In genomic region chr3:136947477-136947876, GRCh38 we compare ENCODE assay signal across 27 cellular contexts. TPM values are rescaled to one million over a fixed set of nuclear protein-coding genes. Genes with fewer than 3 reads are reported as not detected.
DNase-seq lines count a peak whose midpoint lies in the region; ATAC-seq, FAIRE-seq and TF ChIP-seq lines count a peak whose summit lies in the region.
"Had no signal": no experiment of that assay in that cellular context is flagged by ENCODE, and none has a peak within 500 bp of the region (broad histone marks: within the 10 kb centered on the region; RNA-seq: fewer than 3 reads in every experiment).

No MANE protein-coding gene starts in this region.

- H3K23ac ChIP-seq in mesendoderm (ENCODE audit: low read length): no peak overlapping the region

- no peak overlapping the region for H4K8ac ChIP-seq in mesendoderm (ENCODE audit: low read depth, low read length)

- DNase-seq in A549 (ENCODE audit: low read depth in 1 of 2, low spot score in 1 of 2): no peak
- no peak for DNase-seq in Calu3
- no peak for DNase-seq in PC-9
- no peak for DNase-seq in endodermal cell
- DNase-seq in NCI-H2171 treated with DMSO at 0.1 percent for 48 hours (lab: John Stamatoyannopoulos, UW): no peak
- DNase-seq in mesendoderm: no peak
- no peak for DNase-seq in NCI-H345 (lab: John Stamatoyannopoulos, UW)
- DNase-seq: activated CD4-positive, alpha-beta T cell treated with anti-CD3 and anti-CD28 coated beads, Interleukin-2, amount 10 ng/mL, durations not matched to agents 7 days and 5 days; activated gamma-delta T cell; cortex of kidney; DMS79; effector memory CD4-positive, alpha-beta T cell; erythroblast; GDM1; glutamatergic neuron; mesenchymal stem cell; NCI-H1105 treated with DMSO at 0.1 percent for 48 hours; NCI-H187 treated with DMSO at 0.1 percent for 48 hours; NCI-H524 treated with DMSO at 0.1 percent for 48 hours; SJCRH30; testis had no signal

- 47% methylated on average over 2 of the region's 2 CpGs for WGBS in A549 (ENCODE audit: missing lambda C conversion rate)
- WGBS in endodermal cell (ENCODE audit: insufficient coverage in 1 of 2, insufficient read length in 1 of 2), 2 experiments: 0% methylated on average over 1 of the region's 2 CpGs
- WGBS in mesendoderm (ENCODE audit: extremely low coverage, insufficient coverage, low lambda C conversion rate): no CpG with 5 or more reads among the region's 2 CpGs

- no peak overlapping the region for H2BK5ac ChIP-seq in mesendoderm (ENCODE audit: low read length)

- FAIRE-seq in A549 (lab: Jason Lieb, UNC): no peak
- FAIRE-seq: H1, RCC 7860 had no signal

- H3K4me2 ChIP-seq in A549 (peak overlapping the region; percentile 23; the same call in 1 of the 3 replicates), PC-9 (no peak overlapping the region), mesendoderm (ENCODE audit: low read length) (no peak overlapping the region)
- H3K4me2 ChIP-seq: BLaER1 had no signal

- H3K18ac ChIP-seq in mesendoderm (ENCODE audit: low read length): no peak overlapping the region

- H3K36me3 Mint-ChIP-seq in Calu3 (ENCODE audit: insufficient read depth, unreplicated experiment) (peaks cover 13% of the 10 kb centered on the region), endodermal cell (ENCODE audit: low read depth) (peaks cover 11% of the 10 kb centered on the region)

- ATAC-seq in A549: no peak

- H4K5ac ChIP-seq in mesendoderm (ENCODE audit: low read length): no peak overlapping the region

- BruUV-seq in Calu3 (replicated peaks; lab: Mats Ljungman, UMichigan) (no TSS peak), PC-9 (replicated peaks; lab: Mats Ljungman, UMichigan) (no TSS peak)

- TF ChIP-seq RAD21 in A549 (conservative IDR thresholded peaks at IDR 0.05 in 1 of 2, IDR thresholded peaks at IDR 0.05 in 1 of 2): no peak

- H3K4me1 Mint-ChIP-seq in Calu3 (ENCODE audit: low read depth, unreplicated experiment) (peaks cover 37% of the 10 kb centered on the region), endodermal cell (peaks cover 36% of the 10 kb centered on the region)

- no peak overlapping the region for H3K27ac ChIP-seq in A549
- 0 out of 2 replicates have a peak overlapping the region, but pooled peaks have one; percentile 25 for H3K27ac ChIP-seq in PC-9
- H3K27ac ChIP-seq in endodermal cell (ENCODE audit: low read depth, low read length): no peak overlapping the region
- no peak overlapping the region for H3K27ac ChIP-seq in mesendoderm (ENCODE audit: low read depth, low read length)
- H3K27ac ChIP-seq: BLaER1, parathyroid adenoma, SJCRH30, skin epidermis, testis had no signal

- no peak overlapping the region for H2AFZ ChIP-seq in PC-9
- H2AFZ ChIP-seq: parathyroid adenoma had no signal

- no peak overlapping the region for H2BK15ac ChIP-seq in mesendoderm (replicated peaks; ENCODE audit: low read depth)

- no peak overlapping the region for H2BK120ac ChIP-seq in mesendoderm (ENCODE audit: low read depth, low read length)

- no peaks in the 10 kb centered on the region for H3K9me3 ChIP-seq in A549
- no peaks in the 10 kb centered on the region for H3K9me3 ChIP-seq in PC-9 (ENCODE audit: insufficient read depth, low read depth)
- peaks cover 8% of the 10 kb centered on the region for H3K9me3 ChIP-seq in endodermal cell (ENCODE audit: control insufficient read depth, low read length)
- H3K9me3 ChIP-seq: SJCRH30, testis had no signal

- H3K4ac ChIP-seq in mesendoderm (ENCODE audit: low read depth, low read length): no peak overlapping the region

- peak overlapping the region; percentile 48 for H3K27ac Mint-ChIP-seq in Calu3 (ENCODE audit: unreplicated experiment)
- H3K27ac Mint-ChIP-seq in endodermal cell: peak overlapping the region; percentile 62
- H3K27ac Mint-ChIP-seq: activated CD4-positive, alpha-beta T cell treated with anti-CD3 and anti-CD28 coated beads, Interleukin-2, amount 10 ng/mL, durations not matched to agents 7 days and 5 days; stimulated activated naive CD8-positive, alpha-beta T cell treated with anti-CD3 and anti-CD28 coated beads, Interleukin-15, Interleukin-2, amounts not matched to agents 100 ng/mL and 50 ng/mL, for 24 hours had no signal

- H3K79me1 ChIP-seq in mesendoderm (ENCODE audit: low read length): peaks cover 5% of the 10 kb centered on the region

- peaks cover 6% of the 10 kb centered on the region for H3F3A ChIP-seq in PC-9 (ENCODE audit: insufficient read depth, low read depth)

- CTCF ChIA-PET in A549 (lab: Yijun Ruan, JAX) (interaction anchor here (1.3 to 4.1 kb wide), 2 partner anchors 13 to 66 kb away, joined by 4 to 19 read pairs; no protein-coding TSS in a partner anchor), Calu3 (lab: Charles Lee) (interaction anchor here (0.7 kb wide), 1 partner anchor 1312 kb away, joined by 4 read pairs; no protein-coding TSS in a partner anchor), PC-9 (lab: Charles Lee) (interaction anchor here (0.6 to 1.3 kb wide), 3 partner anchors 9 to 66 kb away, joined by 4 to 7 read pairs (median 5); no protein-coding TSS in a partner anchor)

- H3K9me2 ChIP-seq in PC-9 (ENCODE audit: insufficient read depth): no peaks in the 10 kb centered on the region

- peaks cover 29% of the 10 kb centered on the region for H3K4me1 ChIP-seq in A549
- H3K4me1 ChIP-seq in PC-9 (replicated peaks; ENCODE audit: insufficient read depth): peaks cover 9% of the 10 kb centered on the region
- H3K4me1 ChIP-seq in endodermal cell (ENCODE audit: control insufficient read depth, insufficient read depth, low read length): peaks cover 4% of the 10 kb centered on the region
- H3K4me1 ChIP-seq in mesendoderm (ENCODE audit: control insufficient read depth, low read depth, low read length): peaks cover 5% of the 10 kb centered on the region
- H3K4me1 ChIP-seq: BLaER1, parathyroid adenoma, SJCRH30 had no signal

- H3K9me3 Mint-ChIP-seq in Calu3 (ENCODE audit: low read depth, unreplicated experiment) (no peaks in the 10 kb centered on the region), endodermal cell (no peaks in the 10 kb centered on the region)
- H3K9me3 Mint-ChIP-seq: activated CD4-positive, alpha-beta T cell treated with anti-CD3 and anti-CD28 coated beads, Interleukin-2, amount 10 ng/mL, durations not matched to agents 7 days and 5 days; stimulated activated naive CD8-positive, alpha-beta T cell treated with anti-CD3 and anti-CD28 coated beads, Interleukin-15, Interleukin-2, amounts not matched to agents 100 ng/mL and 50 ng/mL, for 24 hours had no signal

- H3K4me3 ChIP-seq in A549: no peak overlapping the region
- no peak overlapping the region for H3K4me3 ChIP-seq in PC-9
- H3K4me3 ChIP-seq in endodermal cell (ENCODE audit: low read length): no peak overlapping the region
- H3K4me3 ChIP-seq in mesendoderm (ENCODE audit: low read length): no peak overlapping the region
- H3K4me3 ChIP-seq: BLaER1, SJCRH30, skin epidermis, testis had no signal

- no peaks in the 10 kb centered on the region for H3K27me3 Mint-ChIP-seq in Calu3 (ENCODE audit: unreplicated experiment)
- H3K27me3 Mint-ChIP-seq in endodermal cell (ENCODE audit: insufficient read depth): no peaks in the 10 kb centered on the region
- H3K27me3 Mint-ChIP-seq: activated CD4-positive, alpha-beta T cell treated with anti-CD3 and anti-CD28 coated beads, Interleukin-2, amount 10 ng/mL, durations not matched to agents 7 days and 5 days; stimulated activated naive CD8-positive, alpha-beta T cell treated with anti-CD3 and anti-CD28 coated beads, Interleukin-15, Interleukin-2, amounts not matched to agents 100 ng/mL and 50 ng/mL, for 24 hours had no signal

- H3K79me2 ChIP-seq in PC-9 (ENCODE audit: low read depth) (peaks cover 12% of the 10 kb centered on the region), mesendoderm (ENCODE audit: control insufficient read depth, insufficient read depth, low read length) (peaks cover 3% of the 10 kb centered on the region)
- H3K79me2 ChIP-seq: parathyroid adenoma had no signal

- no peak for TF ChIP-seq EP300 in A549 (IDR thresholded peaks at IDR 0.05)

- intact Hi-C loops in Calu3 (cut with micrococcal nuclease; ENCODE audit: unreplicated experiment): loop anchor here (5.0 kb wide), 1 partner anchor 400 kb away; no protein-coding TSS in a partner anchor
- intact Hi-C loops in PC-9 (cut with micrococcal nuclease; ENCODE audit: unreplicated experiment): no loop called here

- TF ChIP-seq CTCF in A549 (IDR thresholded peaks at IDR 0.05): no peak
- no peak for TF ChIP-seq CTCF in Calu3 (IDR thresholded peaks at IDR 0.05; ENCODE audit: unreplicated experiment)
- no peak for TF ChIP-seq CTCF in PC-9 (conservative IDR thresholded peaks at IDR 0.05)
- TF ChIP-seq CTCF in endodermal cell (conservative IDR thresholded peaks at IDR 0.05): no peak

- H3K36me3 ChIP-seq in PC-9 (ENCODE audit: low read depth) (0 out of 2 replicates have a peak, but pooled peaks cover 4% of the 10 kb centered on the region), endodermal cell (ENCODE audit: control insufficient read depth, insufficient read depth, low read length) (peaks cover 15% of the 10 kb centered on the region), mesendoderm (ENCODE audit: control insufficient read depth, insufficient read depth, low read length) (peaks cover 1% of the 10 kb centered on the region)

- H3K27me3 ChIP-seq in PC-9 (ENCODE audit: insufficient read depth, low read depth) (no peaks in the 10 kb centered on the region), endodermal cell (ENCODE audit: control insufficient read depth, insufficient read depth, low read length, poor library complexity, severe bottlenecking) (no peaks in the 10 kb centered on the region), mesendoderm (ENCODE audit: insufficient read depth, low read length, poor library complexity) (no peaks in the 10 kb centered on the region)
- H3K27me3 ChIP-seq: BLaER1, SJCRH30, testis had no signal

- no peak overlapping the region for H2AK5ac ChIP-seq in mesendoderm (ENCODE audit: low read length)

- H3K4me3 Mint-ChIP-seq in Calu3 (ENCODE audit: low read depth, unreplicated experiment): no peak overlapping the region
- no peak overlapping the region for H3K4me3 Mint-ChIP-seq in endodermal cell
- H3K4me3 Mint-ChIP-seq: activated CD4-positive, alpha-beta T cell treated with anti-CD3 and anti-CD28 coated beads, Interleukin-2, amount 10 ng/mL, durations not matched to agents 7 days and 5 days; stimulated activated naive CD8-positive, alpha-beta T cell treated with anti-CD3 and anti-CD28 coated beads, Interleukin-15, Interleukin-2, amounts not matched to agents 100 ng/mL and 50 ng/mL, for 24 hours had no signal

- TF ChIP-seq POLR2A in A549 (IDR thresholded peaks at IDR 0.05; ENCODE audit: low read length): no peak

- no peak overlapping the region for H3K9ac ChIP-seq in endodermal cell (ENCODE audit: extremely low read depth, low read length, poor library complexity, severe bottlenecking)
- H3K9ac ChIP-seq in mesendoderm (ENCODE audit: low read length): no peak overlapping the region
- H3K9ac ChIP-seq: BLaER1, parathyroid adenoma had no signal

- POLR2A ChIA-PET in A549 (lab: Yijun Ruan, JAX): no interaction called here
- POLR2A ChIA-PET in PC-9 (lab: Charles Lee; ENCODE audit: unreplicated experiment): interaction anchor here (0.6 kb wide), 2 partner anchors 9 to 84 kb away, joined by 3 read pairs; no protein-coding TSS in a partner anchor

- no peak overlapping the region for H3K56ac ChIP-seq in mesendoderm (ENCODE audit: low read length)

- peaks cover 7% of the 10 kb centered on the region for H4K20me1 ChIP-seq in PC-9 (ENCODE audit: insufficient read depth)

RNA-seq across cellular contexts. Expression of gene IL20RB, which starts 10.3 kb away (rescaled TPM):
- polyA plus RNA-seq in A549 (2011; rRNA removed) (6.9 and 7.3 TPM in 2 replicates), A549 (2017; fragmentation: RNase III; extraction: RNeasy Plus Mini Kit Qiagen cat#74134 plus additional on column Dnase treatment) (1.0 to 1.6 TPM (median 1.1 TPM) in 3 replicates)
- polyA plus RNA-seq in A549 (2012; cell fraction: cytosol; rRNA removed): 0.58 and 0.63 TPM in 2 replicates
- 1.3 and 2.1 TPM in 2 replicates for polyA plus RNA-seq in A549 (2012; cell fraction: nucleus; rRNA removed)
- 5.3 and 7.5 TPM in 2 replicates for polyA minus RNA-seq in A549 (2011; rRNA and poly(A)+ RNA removed)
- total RNA-seq in Calu3 (2022) (8.5 and 12.0 TPM in 2 replicates), PC-9 (2021) (3.8 and 7.2 TPM in 2 replicates), endodermal cell (1 to 10 TPM; 1.7 to 2.1 TPM)
- polyA plus RNA-seq in endodermal cell (2013, experiment 1 of 2): 1.2 TPM
- 0.99 TPM for polyA plus RNA-seq in endodermal cell (2013, experiment 2 of 2)
- polyA plus RNA-seq in mesendoderm (2013, experiment 1 of 2): 1.3 TPM
- polyA plus RNA-seq in mesendoderm (2013, experiment 2 of 2): 1.3 TPM
